Comparison of ENCODE assay signal across 7 cellular contexts in the genomic region with DNA sequence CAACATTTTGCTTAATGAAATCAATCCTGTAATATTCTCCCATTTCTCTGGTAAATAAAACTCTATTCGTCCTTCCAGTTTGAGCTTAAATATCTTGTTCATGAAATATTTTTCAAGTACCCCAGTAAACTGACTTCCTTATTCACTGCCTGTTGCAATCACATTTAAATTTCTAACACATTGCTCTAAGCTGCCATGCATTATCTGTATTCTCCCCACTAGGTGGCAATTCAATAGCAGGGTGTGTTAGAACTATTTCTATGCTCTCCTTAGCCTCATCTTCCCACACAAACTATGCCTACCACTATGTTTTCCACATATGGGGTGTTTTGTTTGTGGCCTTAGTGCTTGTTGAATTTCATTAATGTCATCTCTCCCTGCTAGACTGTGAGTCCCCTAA.
DNase-seq lines count a peak whose midpoint lies in the region; ATAC-seq and TF ChIP-seq lines count a peak whose summit lies in the region.

No MANE protein-coding gene starts in this region.

- DNase-seq in Kasumi-1 (lab: John Stamatoyannopoulos, UW) (peak; percentile 91 to 96), astrocyte of the spinal cord (ENCODE audit: low read depth, low spot score) (peak; percentile 28), left lobe of liver (ENCODE audit: low spot score) (no peak), T-cell (no peak), germinal center (ENCODE audit: low spot score) (no peak)

- no peak overlapping the region for H3K4me3 Mint-ChIP-seq in T-cell

- no peaks in the 10 kb centered on the region for H3K36me3 Mint-ChIP-seq in T-cell

- CTCF ChIA-PET in T-cell (lab: Charles Lee): no interaction called here

- no peaks in the 10 kb centered on the region for H3K9me3 Mint-ChIP-seq in T-cell

- H3K4me1 Mint-ChIP-seq in T-cell: no peaks in the 10 kb centered on the region

- peak; percentile 48 for TF ChIP-seq CTCF in astrocyte of the spinal cord (IDR thresholded peaks at IDR 0.05; ENCODE audit: low read depth, low read length)

- H3K27ac Mint-ChIP-seq in T-cell: no peak overlapping the region

- ATAC-seq in GM21367 (IDR thresholded peaks at IDR 0.05; ENCODE audit: unreplicated experiment) (peak; percentile 89), left lobe of liver (peak; percentile 68), T-cell (replicated peaks in 1 of 4) (no peak), GM19324 (IDR thresholded peaks at IDR 0.05; ENCODE audit: low FRiP score, unreplicated experiment) (no peak)

- H3K4me3 ChIP-seq in astrocyte of the spinal cord (ENCODE audit: low read depth, low read length): no peak overlapping the region

- no peaks in the 10 kb centered on the region for H3K27me3 Mint-ChIP-seq in T-cell

- in situ Hi-C loops in astrocyte of the spinal cord (cut with HindIII; ENCODE audit: low sequenced_read_pairs): no loop called here

- POLR2A ChIA-PET in T-cell (lab: Charles Lee): no interaction called here

Comparison
In these comparisons a context has a peak if more than half of its experiments do, and no peak if none do; other contexts are left out.
1. ATAC-seq: peak in GM21367 (single experiment) and left lobe of liver (single experiment); none in T-cell (0 of 4) and GM19324 (single experiment).
2. DNase-seq: peak in Kasumi-1 (2 of 2) and astrocyte of the spinal cord (single experiment); none in left lobe of liver (single experiment), T-cell (0 of 34) and germinal center (single experiment).